Comparison of ENCODE assay signal across 8 cellular contexts in the genomic region with DNA sequence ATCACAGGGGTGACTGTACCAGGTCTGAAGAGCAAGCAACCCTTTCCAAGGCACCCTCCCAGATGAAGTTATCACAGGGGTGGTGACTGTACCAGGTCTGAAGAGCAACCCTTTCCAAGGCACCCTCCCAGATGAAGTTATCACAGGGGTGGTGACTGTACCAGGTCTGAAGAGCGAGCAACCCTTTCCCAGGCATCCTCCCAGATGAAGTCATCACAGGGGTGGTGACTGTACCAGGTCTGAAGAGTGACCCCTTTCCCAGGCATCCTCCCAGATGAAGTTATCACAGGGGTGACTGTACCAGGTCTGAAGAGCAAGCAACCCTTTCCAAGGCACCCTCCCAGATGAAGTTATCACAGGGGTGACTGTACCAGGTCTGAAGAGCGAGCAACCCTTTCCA. TPM values are rescaled to one million over a fixed set of nuclear protein-coding genes. Genes with fewer than 3 reads are reported as not detected.
A peak's percentile ranks its signal among the peaks of the same experiment; 100 is the strongest.
DNase-seq lines count a peak whose midpoint lies in the region; TF ChIP-seq lines count a peak whose summit lies in the region.
"Not testable (repeated sequence)": the region's sequence is repeated elsewhere in the genome, so short reads cannot be mapped to it uniquely, and the experiment has no call there.

No MANE protein-coding gene starts in this region.

- BruUV-seq in mammary epithelial cell (replicated peaks; lab: Mats Ljungman, UMichigan) = not testable (repeated sequence)

- not testable (repeated sequence) for H3K27me3 Mint-ChIP-seq in HFFc6 (ENCODE audit: insufficient read depth); activated T-cell treated with anti-CD3 and anti-CD28 coated beads, Interleukin-2, amount 50 U/mL, for 24 hours

- H3K27me3 ChIP-seq in mammary epithelial cell (ENCODE audit: insufficient read depth, low read length) = not testable (repeated sequence)

- H3K4me1 ChIP-seq in mammary epithelial cell (ENCODE audit: insufficient read depth, low read length) = peaks cover 19% of the 10 kb centered on the region

- H3K79me2 ChIP-seq in mammary epithelial cell (ENCODE audit: insufficient read depth, low read length) = not testable (repeated sequence)

- H3K4me3 ChIP-seq in mammary epithelial cell (replicated peaks in 1 of 3; ENCODE audit: insufficient read depth in 1 of 3, low read depth in 2 of 3, low read length in 3 of 3); fibroblast of mammary gland (ENCODE audit: control insufficient read depth, low read depth, low read length): not testable (repeated sequence)

- not testable (repeated sequence) for H3K4me3 Mint-ChIP-seq in HFFc6
- peak overlapping the region; percentile 46 for H3K4me3 Mint-ChIP-seq in activated T-cell treated with anti-CD3 and anti-CD28 coated beads, Interleukin-2, amount 50 U/mL, for 24 hours

- in situ Hi-C loops in mammary epithelial cell (cut with MboI; ENCODE audit: low sequenced_read_pairs in 2 of 2) = not testable (repeated sequence)

- H3K36me3 Mint-ChIP-seq in HFFc6 (ENCODE audit: low read depth) = not testable (repeated sequence)
- peaks cover 21% of the 10 kb centered on the region for H3K36me3 Mint-ChIP-seq in activated T-cell treated with anti-CD3 and anti-CD28 coated beads, Interleukin-2, amount 50 U/mL, for 24 hours (ENCODE audit: low read depth)

- H3K9ac ChIP-seq in mammary epithelial cell (ENCODE audit: insufficient read depth, low read length) = not testable (repeated sequence)

- WGBS in mammary epithelial cell (ENCODE audit: low coverage, missing lambda C conversion rate) = 87% methylated on average over 2 of the region's 2 CpGs

- CTCF ChIA-PET in mammary epithelial cell (lab: Charles Lee; ENCODE audit: low non-redundant PET) = not testable (repeated sequence)

- not testable (repeated sequence) for H3K4me2 ChIP-seq in mammary epithelial cell (ENCODE audit: insufficient read depth, low read depth, low read length)

- TF ChIP-seq CTCF in HFFc6 (IDR thresholded peaks at IDR 0.05); mammary epithelial cell (conservative IDR thresholded peaks at IDR 0.05 in 1 of 2, IDR thresholded peaks at IDR 0.05 in 1 of 2; ENCODE audit: extremely low read depth in 1 of 2, insufficient read depth in 1 of 2, low read depth in 1 of 2, low read length in 2 of 2); fibroblast of mammary gland (conservative IDR thresholded peaks at IDR 0.05; ENCODE audit: control insufficient read depth, insufficient read depth, low read depth, low read length): not testable (repeated sequence)

- H3K27ac ChIP-seq in mammary epithelial cell (ENCODE audit: insufficient read depth, low read depth, low read length) = not testable (repeated sequence)

- intact Hi-C loops in mammary epithelial cell (cut with micrococcal nuclease) = not testable (repeated sequence)

- not testable (repeated sequence) for H3K9me3 Mint-ChIP-seq in HFFc6; activated T-cell treated with anti-CD3 and anti-CD28 coated beads, Interleukin-2, amount 50 U/mL, for 24 hours

- DNase-seq in EL (peak; percentile 57), HFFc6 (peak; percentile 42), NCI-H226 (peak; percentile 58), mammary epithelial cell (peak; percentile 60), fibroblast of mammary gland (ENCODE audit: low read depth) (peak; percentile 85), kidney tubule cell (ENCODE audit: low spot score) (peak; percentile 75), stromal cell of bone marrow (ENCODE audit: low read depth) (peak; percentile 19)
- not testable (repeated sequence) for DNase-seq in activated T-cell treated with anti-CD3 and anti-CD28 coated beads, Interleukin-2, amount 50 U/mL, for 24 hours

- peak overlapping the region; percentile 22 for H3K27ac Mint-ChIP-seq in HFFc6
- H3K27ac Mint-ChIP-seq in activated T-cell treated with anti-CD3 and anti-CD28 coated beads, Interleukin-2, amount 50 U/mL, for 24 hours = not testable (repeated sequence)

- dilution Hi-C loops in mammary epithelial cell (cut with HindIII; ENCODE audit: low sequenced_read_pairs) = not testable (repeated sequence)

- H2AFZ ChIP-seq in mammary epithelial cell (ENCODE audit: low read depth, low read length) = not testable (repeated sequence)

- H3K36me3 ChIP-seq in mammary epithelial cell (ENCODE audit: insufficient read depth, low read length) = not testable (repeated sequence)

- peaks cover 33% of the 10 kb centered on the region for H3K4me1 Mint-ChIP-seq in HFFc6 (ENCODE audit: low read depth)
- peaks cover 42% of the 10 kb centered on the region for H3K4me1 Mint-ChIP-seq in activated T-cell treated with anti-CD3 and anti-CD28 coated beads, Interleukin-2, amount 50 U/mL, for 24 hours (ENCODE audit: low read depth)

- not testable (repeated sequence) for H3K9me3 ChIP-seq in mammary epithelial cell (replicated peaks; ENCODE audit: insufficient read depth, low read length)

- H4K20me1 ChIP-seq in mammary epithelial cell (ENCODE audit: insufficient read depth, low read length) = not testable (repeated sequence)

RNA-seq across cellular contexts. Expression of a gene that starts 41.4 kb away (rescaled TPM):
- 1,000 to 10,000 TPM in 3 of 6 experiments, 100 to 1,000 TPM in 3; 832 to 1,041 (median 991) TPM for total RNA-seq in HFFc6 (2021; fragmentation: NEBNext Ultra II Directional; extraction: Animal tissue kit (Norgen Biotek cat#: 25700))
- 100 to 1,000 TPM; 318 to 928 TPM for total RNA-seq in mammary epithelial cell
- 625 TPM for polyA plus RNA-seq in mammary epithelial cell
- 180 TPM for polyA minus RNA-seq in mammary epithelial cell

RNA-seq across cellular contexts. Expression of a gene that starts 51.5 kb away (rescaled TPM):
- 1 to 10 TPM; 4.8 to 8.1 (median 6.4) TPM for total RNA-seq in HFFc6 (2021; fragmentation: NEBNext Ultra II Directional; extraction: Animal tissue kit (Norgen Biotek cat#: 25700))
- total RNA-seq in mammary epithelial cell = 10 to 100 TPM in 1 of 2 donors, 1 to 10 TPM in 1; 7.3 to 10.5 TPM
- polyA plus RNA-seq in mammary epithelial cell = 3.5 TPM
- polyA minus RNA-seq in mammary epithelial cell = 53.0 TPM
